16 cellular contexts compared by ENCODE assay signal in genomic region chrX:39704590-39704989, GRCh38.
DNase-seq lines count a peak whose midpoint lies in the region; ATAC-seq and TF ChIP-seq lines count a peak whose summit lies in the region.
"Had no signal": no experiment of that assay in that cellular context is flagged by ENCODE, and none has a peak within 500 bp of the region (broad histone marks: within the 10 kb centered on the region; RNA-seq: fewer than 3 reads in every experiment).

No MANE protein-coding gene starts in this region.

- H3K27ac Mint-ChIP-seq in T-cell = no peak overlapping the region
- H3K27ac Mint-ChIP-seq: B cell; CD4-positive, CD25-positive, alpha-beta regulatory T cell; CD8-positive, alpha-beta T cell; H9 had no signal

- WGBS in right lobe of liver (ENCODE audit: insufficient coverage, low coverage, low lambda C conversion rate, missing lambda C conversion rate) = 56% methylated on average over 5 of the region's 5 CpGs

- no peak for TF ChIP-seq POLR2A in right lobe of liver (IDR thresholded peaks at IDR 0.05)

- H3K27me3 ChIP-seq in right lobe of liver = no peaks in the 10 kb centered on the region
- H3K27me3 ChIP-seq: BLaER1 had no signal

- H3K36me3 ChIP-seq in right lobe of liver = no peaks in the 10 kb centered on the region
- H3K36me3 ChIP-seq: BLaER1 had no signal

- H3K4me3 Mint-ChIP-seq in T-cell = no peak overlapping the region
- H3K4me3 Mint-ChIP-seq: B cell; CD4-positive, CD25-positive, alpha-beta regulatory T cell; CD8-positive, alpha-beta T cell; H9 had no signal

- no peak for TF ChIP-seq CTCF in right lobe of liver (IDR thresholded peaks at IDR 0.05)

- peak; percentile 49 for ATAC-seq in left lobe of liver
- ATAC-seq in right lobe of liver = peak; percentile 61 to 77 (median 66)
- no peak for ATAC-seq in T-cell (replicated peaks in 1 of 4)
- ATAC-seq: CD8-positive, alpha-beta T cell had no signal

- CTCF ChIA-PET in T-cell (lab: Charles Lee) = no interaction called here

- no peaks in the 10 kb centered on the region for H3K9me3 ChIP-seq in right lobe of liver
- H3K9me3 ChIP-seq: BLaER1, Caco-2 had no signal

- POLR2A ChIA-PET in T-cell (lab: Charles Lee) = no interaction called here

- H3K9me3 Mint-ChIP-seq in T-cell = peaks cover 0 to 3% (median 0%) of the 10 kb centered on the region in 3 donors

- H3K27ac ChIP-seq in right lobe of liver = peak overlapping the region; percentile 7 to 61 (median 23)
- H3K27ac ChIP-seq: 22Rv1, BLaER1, GM23248 had no signal

- H3K27me3 Mint-ChIP-seq in T-cell = peaks cover 0 to 11% of the 10 kb centered on the region in 2 donors
- H3K27me3 Mint-ChIP-seq: CD4-positive, CD25-positive, alpha-beta regulatory T cell had no signal

- no peaks in the 10 kb centered on the region for H3K36me3 Mint-ChIP-seq in T-cell
- H3K36me3 Mint-ChIP-seq: CD4-positive, CD25-positive, alpha-beta regulatory T cell; CD8-positive, alpha-beta T cell had no signal

- intact Hi-C loops in right lobe of liver (cut with DNase I) = no loop called here

- H3K4me1 Mint-ChIP-seq in T-cell = no peaks in the 10 kb centered on the region
- H3K4me1 Mint-ChIP-seq: B cell; CD4-positive, CD25-positive, alpha-beta regulatory T cell; H9 had no signal

- H3K4me3 ChIP-seq in right lobe of liver = no peak overlapping the region
- H3K4me3 ChIP-seq: BLaER1, GM23248 had no signal

- peak; percentile 18 for DNase-seq in HuH-7 (ENCODE audit: low spot score)
- peak; percentile 47 for DNase-seq in left lobe of liver (ENCODE audit: low spot score)
- DNase-seq in right lobe of liver = peak in 1 of 3 donors; percentile 47
- DNase-seq in NCI-H82 (lab: John Stamatoyannopoulos, UW) = no peak
- no peak for DNase-seq in GOT3 (lab: John Stamatoyannopoulos, UW)
- no peak for DNase-seq in T-cell
- DNase-seq: Caco-2; CD4-positive, CD25-positive, alpha-beta regulatory T cell; CD8-positive, alpha-beta T cell; DMS153; DND-41; H9 had no signal

- no peaks in the 10 kb centered on the region for H3K4me1 ChIP-seq in right lobe of liver
- H3K4me1 ChIP-seq: BLaER1, Caco-2 had no signal

Comparison
In these comparisons a context has a peak if more than half of its experiments do, and no peak if none do; other contexts are left out.
1. DNase-seq: peak in HuH-7 (single experiment) and left lobe of liver (single experiment); none in NCI-H82 (single experiment), GOT3 (single experiment) and T-cell (0 of 34).
2. ATAC-seq: peak in left lobe of liver (single experiment) and right lobe of liver (4 of 4); none in T-cell (0 of 4).